8 cellular contexts compared by ENCODE assay signal in the genomic region with DNA sequence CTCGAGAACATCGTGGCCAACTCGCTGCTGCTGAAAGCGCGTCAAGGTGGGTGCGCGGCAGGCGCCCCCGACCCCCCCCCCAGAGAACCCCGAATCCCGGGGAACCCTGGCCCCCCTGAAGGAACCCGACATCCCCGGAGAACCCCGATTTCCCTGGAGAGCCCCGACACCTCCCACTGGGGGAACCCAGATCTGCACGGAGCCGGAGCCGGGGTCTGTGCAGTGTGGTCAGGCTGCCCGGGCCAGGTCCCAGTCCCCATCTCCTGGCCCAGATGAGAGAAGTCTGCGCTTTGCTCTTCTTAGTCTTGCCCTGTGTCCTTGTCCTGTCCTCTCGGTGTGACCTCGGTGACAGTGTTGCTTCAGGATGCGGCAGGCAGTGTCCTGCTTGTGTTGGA. TPM values are rescaled to one million over a fixed set of nuclear protein-coding genes. Genes with fewer than 3 reads are reported as not detected.
DNase-seq lines count a peak whose midpoint lies in the region; ATAC-seq and TF ChIP-seq lines count a peak whose summit lies in the region.

No MANE protein-coding gene starts in this region.

- H3K4me3 ChIP-seq in DND-41 (ENCODE audit: low read depth in 1 of 2, low read length in 2 of 2) (peak overlapping the region; percentile 76 to 84), PC-3 (ENCODE audit: low read length) (peak overlapping the region; percentile 86)

- H3K4me1 ChIP-seq in DND-41 (ENCODE audit: insufficient read depth, low read length) (peaks cover 31% of the 10 kb centered on the region), PC-3 (ENCODE audit: insufficient read depth, low read length) (peaks cover 6% of the 10 kb centered on the region; the same call in 1 of the 2 replicates)

- H3K27ac Mint-ChIP-seq in neural crest cell (ENCODE audit: unreplicated experiment): no peak overlapping the region

- no peak for TF ChIP-seq POLR2A in erythroblast (IDR thresholded peaks at IDR 0.05; ENCODE audit: low read length)

- TF ChIP-seq CTCF in DND-41 (IDR thresholded peaks at IDR 0.05; ENCODE audit: borderline replicate concordance, extremely low read depth, low read length, poor library complexity, severe bottlenecking): no peak
- TF ChIP-seq CTCF in PC-3 (conservative IDR thresholded peaks at IDR 0.05; ENCODE audit: low read depth, low read length): no peak
- no peak for TF ChIP-seq CTCF in neural crest cell (conservative IDR thresholded peaks at IDR 0.05)

- peaks cover 42% of the 10 kb centered on the region for H3K79me2 ChIP-seq in DND-41 (ENCODE audit: insufficient read depth, low read length)
- peaks cover 42% of the 10 kb centered on the region for H3K79me2 ChIP-seq in PC-3 (ENCODE audit: low read length)

- H3K36me3 Mint-ChIP-seq in neural crest cell (ENCODE audit: low read depth): no peaks in the 10 kb centered on the region

- no peaks in the 10 kb centered on the region for H3K9me2 ChIP-seq in PC-3 (replicated peaks; ENCODE audit: low read length)

- BruUV-seq in PC-3 (replicated peaks; lab: Mats Ljungman, UMichigan): no TSS peak

- H2AFZ ChIP-seq in DND-41 (ENCODE audit: low read depth, low read length) (peak overlapping the region; percentile 94), PC-3 (ENCODE audit: low read length) (peak overlapping the region; percentile 94)

- POLR2A ChIA-PET in PC-3 (lab: Charles Lee; ENCODE audit: unreplicated experiment): no interaction called here

- CTCF ChIA-PET in PC-3 (lab: Charles Lee): interaction anchor here (1.5 kb wide), 1 partner anchor 13 kb away, joined by 5 read pairs; no protein-coding TSS in a partner anchor

- H3K36me3 ChIP-seq in DND-41 (ENCODE audit: insufficient read depth, low read length) (peaks cover 10% of the 10 kb centered on the region), PC-3 (ENCODE audit: low read depth, low read length) (no peaks in the 10 kb centered on the region)

- no peak for ATAC-seq in DND-41 (ENCODE audit: insufficient read depth, low read depth)
- ATAC-seq in PC-3: peak; percentile 9; the same call in 1 of the 2 replicates
- no peak for ATAC-seq in GM21423 (IDR thresholded peaks at IDR 0.05; ENCODE audit: unreplicated experiment)
- no peak for ATAC-seq in GM21619 (IDR thresholded peaks at IDR 0.05; ENCODE audit: unreplicated experiment)

- peak overlapping the region; percentile 82 for H3K4me2 ChIP-seq in DND-41 (ENCODE audit: insufficient read depth, low read length)
- H3K4me2 ChIP-seq in PC-3 (ENCODE audit: low read length): peak overlapping the region; percentile 90

- H3K27ac ChIP-seq in DND-41 (ENCODE audit: low read length) (peak overlapping the region; percentile 69), PC-3 (ENCODE audit: low read length) (no peak overlapping the region)

- H3K9ac ChIP-seq in DND-41 (ENCODE audit: low read depth, low read length): peak overlapping the region; percentile 89
- peak overlapping the region; percentile 98 for H3K9ac ChIP-seq in PC-3 (ENCODE audit: low read length)

- peak overlapping the region; percentile 86 for H3K4me3 Mint-ChIP-seq in neural crest cell

- no peak for DNase-seq in DND-41
- DNase-seq in PC-3: no peak
- DNase-seq in erythroblast (lab: John Stamatoyannopoulos, UW): peak; percentile 30 to 38
- DNase-seq in neural crest cell (ENCODE audit: low read depth, low spot score): no peak
- DNase-seq in DMS153 treated with DMSO at 0.1 percent for 48 hours (lab: John Stamatoyannopoulos, UW; ENCODE audit: unreplicated experiment): no peak
- DNase-seq in globus pallidus (ENCODE audit: low spot score): no peak

- no peaks in the 10 kb centered on the region for H3K9me3 Mint-ChIP-seq in neural crest cell

- H3F3A ChIP-seq in PC-3 (ENCODE audit: low read length, unreplicated experiment): no peaks in the 10 kb centered on the region

- peaks cover 30% of the 10 kb centered on the region for H3K4me1 Mint-ChIP-seq in neural crest cell

- H4K20me1 ChIP-seq in DND-41 (ENCODE audit: insufficient read depth, low read length): peaks cover 22% of the 10 kb centered on the region
- H4K20me1 ChIP-seq in PC-3 (ENCODE audit: low read length): peaks cover 17% of the 10 kb centered on the region

- H3K27me3 ChIP-seq in DND-41 (ENCODE audit: insufficient read depth, low read length, poor library complexity) (no peaks in the 10 kb centered on the region), PC-3 (ENCODE audit: low read length) (no peaks in the 10 kb centered on the region)

- intact Hi-C loops in PC-3 (cut with micrococcal nuclease): loop anchor here (5.0 kb wide), 1 partner anchor 73 kb away; no protein-coding TSS in a partner anchor

- H3K9me3 ChIP-seq in DND-41 (ENCODE audit: insufficient read depth, low read length, severe bottlenecking) (no peaks in the 10 kb centered on the region), PC-3 (ENCODE audit: low read length) (no peaks in the 10 kb centered on the region)

- H3K27me3 Mint-ChIP-seq in neural crest cell (ENCODE audit: low read depth): no peaks in the 10 kb centered on the region

RNA-seq across cellular contexts. Expression of a gene that starts 0.7 kb away (rescaled TPM):
- total RNA-seq in PC-3 (2014; rRNA removed) (2.9 and 3.7 TPM in 2 replicates), neural crest cell (8.9 and 11.6 TPM in 2 replicates)

RNA-seq across cellular contexts. Expression of a gene that starts 0.9 kb away (rescaled TPM):
- total RNA-seq in PC-3 (2014; rRNA removed) (26.0 and 30.9 TPM in 2 replicates), neural crest cell (46.6 and 49.2 TPM in 2 replicates)

Comparison
In these comparisons a context has a peak if more than half of its experiments do, and no peak if none do; other contexts are left out.
1. DNase-seq: peak in erythroblast (2 of 2); none in DND-41 (single experiment), PC-3 (single experiment), neural crest cell (single experiment), DMS153 treated with DMSO at 0.1 percent for 48 hours (single experiment) and globus pallidus (single experiment).